8 cellular contexts compared by ENCODE assay signal in the genomic region with DNA sequence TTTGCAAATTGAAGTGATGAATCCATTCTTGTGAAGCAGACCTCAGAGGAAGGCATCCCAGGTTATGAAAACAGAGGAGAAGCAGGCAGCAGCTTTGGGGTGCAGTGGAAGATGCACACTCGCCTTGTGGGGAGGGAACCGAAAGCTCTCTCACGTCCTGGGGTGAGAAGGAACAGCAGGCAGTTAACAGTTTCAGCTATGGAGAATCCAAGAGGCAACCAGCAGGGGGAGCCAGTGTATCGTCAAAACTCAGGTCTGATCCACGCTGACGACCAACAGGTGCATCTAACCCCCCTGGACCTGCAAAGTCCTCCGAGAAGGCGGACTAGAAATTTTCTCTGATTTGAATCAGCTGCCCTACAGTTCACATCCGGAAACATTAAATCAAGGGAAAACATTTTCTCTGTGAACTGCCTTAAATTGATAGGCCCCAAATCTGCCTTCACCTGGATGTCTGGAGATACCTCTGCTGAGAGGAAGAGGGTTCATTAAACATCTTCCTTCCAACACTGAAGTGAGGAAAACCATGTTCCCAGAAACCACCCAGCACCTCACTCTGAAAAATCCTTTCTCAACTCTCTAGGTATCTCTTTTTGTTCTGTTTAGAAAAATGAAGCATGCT.
DNase-seq lines count a peak whose midpoint lies in the region; ATAC-seq and TF ChIP-seq lines count a peak whose summit lies in the region.

No MANE protein-coding gene starts in this region.

- POLR2A ChIA-PET in WTC11 (lab: Charles Lee): interaction anchor here (0.6 kb wide), 1 partner anchor 20 kb away, joined by 3 read pairs; no protein-coding TSS in a partner anchor

- intact Hi-C loops in left colon (cut with DNase I, micrococcal nuclease): loop anchor here in 1 of 2 donors (10.0 kb wide), 1 partner anchor 116 kb away; no protein-coding TSS in a partner anchor

- TF ChIP-seq CTCF in WTC11 (IDR thresholded peaks at IDR 0.05): peak; percentile 85

- H3K27me3 Mint-ChIP-seq in WTC11 (ENCODE audit: low read depth): no peaks in the 10 kb centered on the region; the same call in 1 of the 2 replicates

- CTCF ChIA-PET in WTC11 (lab: Charles Lee): interaction anchor here (0.6 to 2.6 kb wide), 38 partner anchors 8 to 1508 kb away, joined by 3 to 73 read pairs (median 4); a partner anchor contains a TSS

- no peak overlapping the region for H3K27ac Mint-ChIP-seq in WTC11

- peak; percentile 64 for ATAC-seq in GM18519 (IDR thresholded peaks at IDR 0.05; ENCODE audit: low FRiP score, unreplicated experiment)
- peak; percentile 92 for ATAC-seq in HG02970 (IDR thresholded peaks at IDR 0.05; ENCODE audit: low FRiP score, unreplicated experiment)
- ATAC-seq in WTC11: peak; percentile 85
- ATAC-seq in left colon: peak; percentile 86

- peaks cover 32% of the 10 kb centered on the region for H3K4me1 Mint-ChIP-seq in WTC11

- no peaks in the 10 kb centered on the region for H3K36me3 Mint-ChIP-seq in WTC11

- peaks cover 8% of the 10 kb centered on the region; the same call in 1 of the 2 replicates for H3K9me3 Mint-ChIP-seq in WTC11

- DNase-seq in AG08396 (ENCODE audit: low spot score) (peak; percentile 83), NCI-H2029 (lab: John Stamatoyannopoulos, UW) (peak; percentile 60), WTC11 (ENCODE audit: low spot score) (peak; percentile 89), cerebellar cortex (ENCODE audit: low spot score) (peak; percentile 81), left colon (peak; percentile 42 to 85)
- DNase-seq in stimulated activated CD4-positive, alpha-beta T cell treated with anti-CD3 and anti-CD28 coated beads, TNF-alpha, amount 100 ng/mL, for 24 hours (ENCODE audit: low read depth in 3 of 3): peak; percentile 39 to 70 (median 57)

- no peak overlapping the region for H3K4me3 Mint-ChIP-seq in WTC11

TF ChIP-seq in WTC11, 78 proteins besides CTCF, POLR2A, EP300 and RAD21:
- TF ChIP-seq FOXP1 (CRISPR knock-in tag; IDR thresholded peaks at IDR 0.05; ENCODE audit: borderline replicate concordance) (no peak), RORB (CRISPR knock-in tag; IDR thresholded peaks at IDR 0.05) (no peak), ZBTB21 (CRISPR knock-in tag; IDR thresholded peaks at IDR 0.05; ENCODE audit: borderline replicate concordance) (no peak), TEAD4 (CRISPR knock-in tag; IDR thresholded peaks at IDR 0.05) (no peak), JUN (CRISPR knock-in tag; IDR thresholded peaks at IDR 0.05) (no peak), SMAD3 (CRISPR knock-in tag; IDR thresholded peaks at IDR 0.05; ENCODE audit: borderline replicate concordance) (no peak)
TF ChIP-seq in WTC11: peak in this region for 0.

Comparison
In these comparisons a context has a peak if more than half of its experiments do, and no peak if none do; other contexts are left out.
1. Peak in every context shown above with its lines: DNase-seq and ATAC-seq.